Comparison of ENCODE assay signal across 8 cellular contexts in the genomic region with DNA sequence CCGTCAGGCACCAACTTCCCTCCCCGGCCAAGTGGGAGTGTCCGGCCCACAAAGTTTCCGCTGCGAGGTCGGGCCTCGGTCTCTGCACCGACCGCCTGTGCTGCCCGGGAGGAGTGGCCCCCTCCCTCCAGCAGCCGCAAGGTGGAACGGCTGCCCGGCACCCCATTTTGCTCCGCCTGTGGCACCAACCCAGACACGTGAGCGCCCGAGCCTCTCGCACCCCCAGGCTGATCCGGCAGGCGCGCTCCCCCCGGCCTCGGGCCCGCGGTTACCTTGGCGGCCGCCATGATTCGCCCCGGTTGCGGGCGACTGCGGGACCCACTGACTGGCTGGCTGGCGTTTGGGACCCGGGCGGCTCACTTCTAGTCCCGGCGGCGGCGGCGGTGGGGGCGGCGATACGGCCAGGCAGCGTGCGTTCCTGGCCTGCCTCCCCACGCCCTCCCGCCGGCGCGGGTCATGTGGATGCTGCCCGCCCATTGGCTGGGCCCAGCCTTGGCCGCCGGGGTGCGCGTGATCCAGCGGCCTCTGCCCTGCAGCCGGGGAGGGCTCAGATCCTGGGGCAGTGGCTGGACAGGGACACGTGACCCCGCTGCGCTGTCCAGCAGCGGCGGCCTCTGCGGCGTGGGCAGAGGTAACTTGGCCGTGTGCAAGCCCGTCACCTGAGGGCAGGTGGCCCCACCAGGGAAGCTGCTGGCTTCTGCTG. TPM values are rescaled to one million over a fixed set of nuclear protein-coding genes. Genes with fewer than 3 reads are reported as not detected.
A peak's percentile ranks its signal among the peaks of the same experiment; 100 is the strongest.
DNase-seq lines count a peak whose midpoint lies in the region; ATAC-seq, FAIRE-seq and TF ChIP-seq lines count a peak whose summit lies in the region.

A gene with protein sequence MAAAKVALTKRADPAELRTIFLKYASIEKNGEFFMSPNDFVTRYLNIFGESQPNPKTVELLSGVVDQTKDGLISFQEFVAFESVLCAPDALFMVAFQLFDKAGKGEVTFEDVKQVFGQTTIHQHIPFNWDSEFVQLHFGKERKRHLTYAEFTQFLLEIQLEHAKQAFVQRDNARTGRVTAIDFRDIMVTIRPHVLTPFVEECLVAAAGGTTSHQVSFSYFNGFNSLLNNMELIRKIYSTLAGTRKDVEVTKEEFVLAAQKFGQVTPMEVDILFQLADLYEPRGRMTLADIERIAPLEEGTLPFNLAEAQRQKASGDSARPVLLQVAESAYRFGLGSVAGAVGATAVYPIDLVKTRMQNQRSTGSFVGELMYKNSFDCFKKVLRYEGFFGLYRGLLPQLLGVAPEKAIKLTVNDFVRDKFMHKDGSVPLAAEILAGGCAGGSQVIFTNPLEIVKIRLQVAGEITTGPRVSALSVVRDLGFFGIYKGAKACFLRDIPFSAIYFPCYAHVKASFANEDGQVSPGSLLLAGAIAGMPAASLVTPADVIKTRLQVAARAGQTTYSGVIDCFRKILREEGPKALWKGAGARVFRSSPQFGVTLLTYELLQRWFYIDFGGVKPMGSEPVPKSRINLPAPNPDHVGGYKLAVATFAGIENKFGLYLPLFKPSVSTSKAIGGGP (minus strand): TSS at position 429 of the 703 bp plus-strand sequence. CDS start 142 bp downstream, at position 287.

- H3K4me1 Mint-ChIP-seq in activated T-cell treated with anti-CD3 and anti-CD28 coated beads, Interleukin-2, amount 50 U/mL, for 24 hours (ENCODE audit: low read depth), result peaks cover 62% of the 10 kb centered on the region
- H3K4me1 Mint-ChIP-seq in stimulated activated effector memory CD8-positive, alpha-beta T cell treated with anti-CD3 and anti-CD28 coated beads, Interleukin-12 subunit alpha, Interleukin-12 subunit beta, amount 100 ng/mL, for 72 hours, result peaks cover 20% of the 10 kb centered on the region

- POLR2A ChIA-PET in PC-3 (lab: Charles Lee; ENCODE audit: unreplicated experiment), result no interaction called here

- peaks cover 7% of the 10 kb centered on the region for H3K36me3 Mint-ChIP-seq in activated T-cell treated with anti-CD3 and anti-CD28 coated beads, Interleukin-2, amount 50 U/mL, for 24 hours (ENCODE audit: low read depth)
- H3K36me3 Mint-ChIP-seq in stimulated activated effector memory CD8-positive, alpha-beta T cell treated with anti-CD3 and anti-CD28 coated beads, Interleukin-12 subunit alpha, Interleukin-12 subunit beta, amount 100 ng/mL, for 72 hours, result peaks cover 6% of the 10 kb centered on the region

- peaks cover 2% of the 10 kb centered on the region for H3K27me3 Mint-ChIP-seq in activated T-cell treated with anti-CD3 and anti-CD28 coated beads, Interleukin-2, amount 50 U/mL, for 24 hours

- peaks cover 43% of the 10 kb centered on the region for H3K79me2 ChIP-seq in PC-3 (ENCODE audit: low read length)

- peak within 1 kb of the TSS; percentile 84 for H2AFZ ChIP-seq in PC-3 (ENCODE audit: low read length)

- peak within 1 kb of the TSS; percentile 86 for H3K4me3 ChIP-seq in PC-3 (ENCODE audit: low read length)
- peak within 1 kb of the TSS; percentile 83 to 96 for H3K4me3 ChIP-seq in muscle layer of duodenum (ENCODE audit: low read depth in 1 of 2, low read length in 2 of 2)

- peak within 1 kb of the TSS; percentile 80 for H3K4me2 ChIP-seq in PC-3 (ENCODE audit: low read length)

- ATAC-seq in GM21381 (IDR thresholded peaks at IDR 0.05; ENCODE audit: unreplicated experiment) (peak; percentile 76), PC-3 (peak; percentile 92), esophagus mucosa (peak; percentile 97)
- ATAC-seq in stimulated activated effector memory CD8-positive, alpha-beta T cell treated with anti-CD3 and anti-CD28 coated beads, Interleukin-12 subunit alpha, Interleukin-12 subunit beta, amount 100 ng/mL, for 72 hours, result peak; percentile 82

- H3K4me1 ChIP-seq in PC-3 (ENCODE audit: insufficient read depth, low read length) (peaks cover 17% of the 10 kb centered on the region), muscle layer of duodenum (ENCODE audit: control insufficient read depth in 1 of 2, insufficient read depth in 2 of 2, low read length in 2 of 2) (peaks cover 7 to 12% of the 10 kb centered on the region in 2 donors)

- peak within 1 kb of the TSS; percentile 99 for H3K27ac Mint-ChIP-seq in activated T-cell treated with anti-CD3 and anti-CD28 coated beads, Interleukin-2, amount 50 U/mL, for 24 hours
- H3K27ac Mint-ChIP-seq in stimulated activated effector memory CD8-positive, alpha-beta T cell treated with anti-CD3 and anti-CD28 coated beads, Interleukin-12 subunit alpha, Interleukin-12 subunit beta, amount 100 ng/mL, for 72 hours, result peak within 1 kb of the TSS; percentile 92

- H3K9ac ChIP-seq in PC-3 (ENCODE audit: low read length), result peak within 1 kb of the TSS; percentile 99

- peak within 1 kb of the TSS; percentile 90 for H3K4me3 Mint-ChIP-seq in activated T-cell treated with anti-CD3 and anti-CD28 coated beads, Interleukin-2, amount 50 U/mL, for 24 hours
- peak within 1 kb of the TSS; percentile 80 for H3K4me3 Mint-ChIP-seq in stimulated activated effector memory CD8-positive, alpha-beta T cell treated with anti-CD3 and anti-CD28 coated beads, Interleukin-12 subunit alpha, Interleukin-12 subunit beta, amount 100 ng/mL, for 72 hours

- H3K9me2 ChIP-seq in PC-3 (replicated peaks; ENCODE audit: low read length), result no peaks in the 10 kb centered on the region

- H3K9me3 ChIP-seq in PC-3 (ENCODE audit: low read length) (no peaks in the 10 kb centered on the region), muscle layer of duodenum (ENCODE audit: control insufficient read depth in 1 of 2, low read length in 2 of 2) (no peaks in the 10 kb centered on the region)

- DNase-seq in D721Med (ENCODE audit: insufficient read length, low spot score), result peak; percentile 81
- peak in 75 of 76 experiments; percentile 6 to 92 (median 77) for DNase-seq in HUDEP-2 (lab: John Stamatoyannopoulos, UW; ENCODE audit: unreplicated experiment in 76 of 76)
- peak; percentile 81 for DNase-seq in PC-3
- peak; percentile 81 for DNase-seq in activated T-cell treated with anti-CD3 and anti-CD28 coated beads, Interleukin-2, amount 50 U/mL, for 24 hours
- DNase-seq in stimulated activated effector memory CD8-positive, alpha-beta T cell treated with anti-CD3 and anti-CD28 coated beads, Interleukin-12 subunit alpha, Interleukin-12 subunit beta, amount 100 ng/mL, for 72 hours (ENCODE audit: low spot score in 2 of 2), result peak; percentile 51 to 78

- no peaks in the 10 kb centered on the region for H3F3A ChIP-seq in PC-3 (ENCODE audit: low read length, unreplicated experiment)

- TSS peak; percentile 80 for BruUV-seq in PC-3 (replicated peaks; lab: Mats Ljungman, UMichigan)

- TF ChIP-seq CTCF in D721Med (IDR thresholded peaks at IDR 0.05; ENCODE audit: insufficient read depth, missing control alignments), result no peak
- no peak for TF ChIP-seq CTCF in PC-3 (conservative IDR thresholded peaks at IDR 0.05; ENCODE audit: low read depth, low read length)

- H3K36me3 ChIP-seq in PC-3 (ENCODE audit: low read depth, low read length) (no peaks in the 10 kb centered on the region), muscle layer of duodenum (ENCODE audit: control insufficient read depth in 1 of 2, insufficient read depth in 2 of 2, low read length in 2 of 2) (no peaks in the 10 kb centered on the region)

- FAIRE-seq in D721Med (lab: Jason Lieb, UNC), result no peak

- intact Hi-C loops in PC-3 (cut with micrococcal nuclease), result loop anchor here (2.0 to 10.0 kb wide), 4 partner anchors 17 to 383 kb away; partner anchors contain the start of gene SEM1

- peak within 1 kb of the TSS; percentile 89 for H3K27ac ChIP-seq in PC-3 (ENCODE audit: low read length)
- H3K27ac ChIP-seq in muscle layer of duodenum (ENCODE audit: low read length), result peak within 1 kb of the TSS; percentile 97

- H3K27me3 ChIP-seq in PC-3 (ENCODE audit: low read length) (no peaks in the 10 kb centered on the region), muscle layer of duodenum (ENCODE audit: low read depth, low read length) (no peaks in the 10 kb centered on the region)

- H4K20me1 ChIP-seq in PC-3 (ENCODE audit: low read length), result peaks cover 5% of the 10 kb centered on the region; the same call in 1 of the 2 replicates

- CTCF ChIA-PET in PC-3 (lab: Charles Lee), result no interaction called here

- H3K9me3 Mint-ChIP-seq in activated T-cell treated with anti-CD3 and anti-CD28 coated beads, Interleukin-2, amount 50 U/mL, for 24 hours, result no peaks in the 10 kb centered on the region
- no peaks in the 10 kb centered on the region for H3K9me3 Mint-ChIP-seq in stimulated activated effector memory CD8-positive, alpha-beta T cell treated with anti-CD3 and anti-CD28 coated beads, Interleukin-12 subunit alpha, Interleukin-12 subunit beta, amount 100 ng/mL, for 72 hours

RNA-seq across cellular contexts. Expression of the gene that starts here (rescaled TPM):
- total RNA-seq in PC-3 (2014; rRNA removed) (14.6 and 19.5 TPM in 2 replicates), esophagus mucosa (12.0 TPM)

Comparison
In these comparisons a context has a peak if more than half of its experiments do, and no peak if none do; other contexts are left out.
1. Peak in every context shown above with its lines: DNase-seq, ATAC-seq, H3K4me3 ChIP-seq and H3K27ac ChIP-seq.